Comparison of ENCODE assay signal across 1 cellular context in genomic region chr2:74917702-74918619, GRCh38.
TF ChIP-seq lines count a peak whose summit lies in the region.

No MANE protein-coding gene starts in this region.

TF ChIP-seq in HepG2, 621 proteins besides CTCF, POLR2A, EP300 and RAD21 (continued from another document and continues in another):
- TF ChIP-seq ZNF343 (CRISPR knock-in tag; IDR thresholded peaks at IDR 0.05) (0 out of 2 replicates have a peak, but pooled peaks have one; percentile 42), ZMYM3 (CRISPR knock-in tag; IDR thresholded peaks at IDR 0.05) (peak; percentile 80), ZKSCAN8 (CRISPR knock-in tag; IDR thresholded peaks at IDR 0.05; ENCODE audit: borderline replicate concordance) (peak; percentile 81; the same call in 1 of the 2 replicates), ZFP90 (CRISPR knock-in tag; IDR thresholded peaks at IDR 0.05; ENCODE audit: borderline replicate concordance) (0 out of 2 replicates have a peak, but pooled peaks have one; percentile 59), ZNF800 (CRISPR knock-in tag; IDR thresholded peaks at IDR 0.05) (peak; percentile 64; the same call in 1 of the 2 replicates), DRAP1 (CRISPR knock-in tag; IDR thresholded peaks at IDR 0.05) (peak; percentile 30; the same call in 1 of the 2 replicates), BCL3 (CRISPR knock-in tag; IDR thresholded peaks at IDR 0.05) (0 out of 2 replicates have a peak, but pooled peaks have one; percentile 36), MYPOP (CRISPR knock-in tag; IDR thresholded peaks at IDR 0.05) (no peak), ZKSCAN5 (CRISPR knock-in tag; IDR thresholded peaks at IDR 0.05) (peak; percentile 87), ZNF33B (CRISPR knock-in tag; IDR thresholded peaks at IDR 0.05) (no peak), FOXP4 (CRISPR knock-in tag; IDR thresholded peaks at IDR 0.05) (peak; percentile 30; the same call in 1 of the 2 replicates), SMC3 (IDR thresholded peaks at IDR 0.05; ENCODE audit: low read length) (0 out of 2 replicates have a peak, but pooled peaks have one; percentile 10), ZNF670 (CRISPR knock-in tag; IDR thresholded peaks at IDR 0.05; ENCODE audit: borderline replicate concordance) (0 out of 2 replicates have a peak, but pooled peaks have one; percentile 16), SYNCRIP (IDR thresholded peaks at IDR 0.05; ENCODE audit: insufficient read depth, low read depth, low read length) (no peak), THAP9 (CRISPR knock-in tag; IDR thresholded peaks at IDR 0.05; ENCODE audit: borderline replicate concordance) (no peak), TFDP1 (CRISPR knock-in tag; IDR thresholded peaks at IDR 0.05; ENCODE audit: borderline replicate concordance) (peak; percentile 72; the same call in 1 of the 2 replicates), UBTF (CRISPR knock-in tag; IDR thresholded peaks at IDR 0.05) (no peak; the same call in 1 of the 2 replicates), DMAP1 (CRISPR knock-in tag; IDR thresholded peaks at IDR 0.05) (peak; percentile 68; the same call in 1 of the 2 replicates), ZNF317 (CRISPR knock-in tag; IDR thresholded peaks at IDR 0.05) (peak; percentile 97), ATF7 (IDR thresholded peaks at IDR 0.05) (no peak), ATF7 (CRISPR knock-in tag; IDR thresholded peaks at IDR 0.05) (no peak), PATZ1 (CRISPR knock-in tag; IDR thresholded peaks at IDR 0.05) (0 out of 2 replicates have a peak, but pooled peaks have one; percentile 25), SMAD3 (CRISPR knock-in tag; IDR thresholded peaks at IDR 0.05) (no peak; the same call in 1 of the 2 replicates), ZBTB26 (CRISPR knock-in tag; IDR thresholded peaks at IDR 0.05; ENCODE audit: borderline replicate concordance) (peak; percentile 24; the same call in 1 of the 2 replicates), HBP1 (CRISPR knock-in tag; IDR thresholded peaks at IDR 0.05; ENCODE audit: low read depth) (peak; percentile 69), KDM2A (CRISPR knock-in tag; IDR thresholded peaks at IDR 0.05; ENCODE audit: borderline replicate concordance, low read depth) (0 out of 2 replicates have a peak, but pooled peaks have one; percentile 30), SP140L (CRISPR knock-in tag; IDR thresholded peaks at IDR 0.05; ENCODE audit: borderline replicate concordance) (no peak), SKI (IDR thresholded peaks at IDR 0.05; ENCODE audit: partially characterized antibody) (no peak), ARID3A (IDR thresholded peaks at IDR 0.05; ENCODE audit: low read depth, low read length) (peak; percentile 14; the same call in 1 of the 2 replicates), ZNF484 (CRISPR knock-in tag; IDR thresholded peaks at IDR 0.05; ENCODE audit: borderline replicate concordance, low read depth) (no peak), E2F5 (CRISPR knock-in tag; conservative IDR thresholded peaks at IDR 0.05) (no peak)
